ENCODE assay signal across 8 cellular contexts in the genomic region with DNA sequence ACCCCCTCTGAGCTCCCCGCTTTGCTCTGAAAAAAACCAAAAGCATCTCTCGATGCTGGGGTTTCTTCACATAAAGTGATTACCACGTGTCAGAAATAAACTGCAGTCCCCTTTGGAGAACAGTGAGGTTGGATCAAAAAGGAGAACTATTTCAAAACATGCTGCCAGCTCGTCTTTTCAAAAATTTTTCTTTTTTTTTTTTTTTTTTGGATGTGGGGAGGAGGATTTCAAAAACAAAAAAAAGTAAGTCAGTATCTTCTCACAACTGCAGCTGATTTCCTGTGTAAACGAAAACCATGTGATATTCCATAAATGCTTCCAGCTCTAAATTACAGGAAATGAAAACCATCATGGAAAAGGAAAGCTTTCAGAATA.
DNase-seq lines count a peak whose midpoint lies in the region; ATAC-seq and TF ChIP-seq lines count a peak whose summit lies in the region.

No MANE protein-coding gene starts in this region.

- H3K4me3 ChIP-seq in mesenchymal stem cell (ENCODE audit: insufficient read depth in 1 of 2, low read depth in 1 of 2, low read length in 2 of 2) (peak overlapping the region; percentile 66 to 72), upper lobe of right lung (peak overlapping the region; percentile 83)

- peak overlapping the region; percentile 83 for H4K8ac ChIP-seq in mesenchymal stem cell (ENCODE audit: low read length)

- H2AK5ac ChIP-seq in mesenchymal stem cell (ENCODE audit: low read length, severe bottlenecking): no peak overlapping the region

- H3K4me1 ChIP-seq in mesenchymal stem cell (ENCODE audit: control insufficient read depth, insufficient read depth, low read depth, low read length) (peaks cover 14% of the 10 kb centered on the region), upper lobe of right lung (peaks cover 14% of the 10 kb centered on the region)

- peak; percentile 7 for DNase-seq in CD1c-positive myeloid dendritic cell (ENCODE audit: extremely low spot score)
- DNase-seq in MV-4-11 (lab: John Stamatoyannopoulos, UW): peak; percentile 62
- peak; percentile 80 for DNase-seq in dedifferentiated amniotic fluid mesenchymal stem cell (ENCODE audit: extremely low spot score)
- peak; percentile 62 for DNase-seq in mesenchymal stem cell
- DNase-seq in upper lobe of right lung: no peak
- no peak for DNase-seq in erythroblast (lab: John Stamatoyannopoulos, UW)
- no peak for DNase-seq in effector CD4-positive, alpha-beta T cell

- H2AFZ ChIP-seq in mesenchymal stem cell (ENCODE audit: low read depth, low read length): peak overlapping the region; percentile 83

- TF ChIP-seq CTCF in upper lobe of right lung (IDR thresholded peaks at IDR 0.05): no peak

- no peak overlapping the region for H3K23ac ChIP-seq in mesenchymal stem cell (ENCODE audit: low read length in 2 of 2)

- no peak for TF ChIP-seq POLR2A in GM18505 (IDR thresholded peaks at IDR 0.05; ENCODE audit: borderline replicate concordance, extremely low read depth, insufficient read depth, insufficient read length)
- no peak for TF ChIP-seq POLR2A in erythroblast (IDR thresholded peaks at IDR 0.05; ENCODE audit: low read length)

- intact Hi-C loops in upper lobe of right lung (cut with DNase I): loop anchor here (10.0 kb wide), 1 partner anchor 250 kb away; a partner anchor contains a TSS

- ATAC-seq in upper lobe of right lung (no peak), GM18505 (IDR thresholded peaks at IDR 0.05; ENCODE audit: unreplicated experiment) (no peak)

- peak overlapping the region; percentile 92 for H4K91ac ChIP-seq in mesenchymal stem cell (ENCODE audit: low read length)

- no peak overlapping the region for H3K14ac ChIP-seq in mesenchymal stem cell (ENCODE audit: low read length in 2 of 2)

- WGBS in mesenchymal stem cell: 0% methylated on average over 3 of the region's 5 CpGs

- H3K4me2 ChIP-seq in mesenchymal stem cell (ENCODE audit: low read length, poor library complexity, severe bottlenecking): peak overlapping the region; percentile 72

- H3K18ac ChIP-seq in mesenchymal stem cell (ENCODE audit: low read depth in 1 of 2, low read length in 2 of 2): peak overlapping the region; percentile 96 to 98

- H3K9me3 ChIP-seq in mesenchymal stem cell (ENCODE audit: control insufficient read depth, low read length) (no peaks in the 10 kb centered on the region), upper lobe of right lung (no peaks in the 10 kb centered on the region)

- peak overlapping the region in 1 of 2 experiments; percentile 86 for H2BK12ac ChIP-seq in mesenchymal stem cell (ENCODE audit: low read length in 2 of 2)

- H3K36me3 ChIP-seq in mesenchymal stem cell (ENCODE audit: control insufficient read depth in 1 of 2, insufficient read depth in 2 of 2, low read depth in 1 of 2, low read length in 2 of 2) (no peaks in the 10 kb centered on the region), upper lobe of right lung (no peaks in the 10 kb centered on the region)

- peak overlapping the region; percentile 91 for H3K9ac ChIP-seq in mesenchymal stem cell (ENCODE audit: low read length)

- peak overlapping the region; percentile 66 for H2BK15ac ChIP-seq in mesenchymal stem cell (ENCODE audit: low read depth, poor library complexity, severe bottlenecking)

- H2BK120ac ChIP-seq in mesenchymal stem cell (ENCODE audit: low read depth, low read length): peak overlapping the region; percentile 59

- no peak overlapping the region for H2BK5ac ChIP-seq in mesenchymal stem cell (ENCODE audit: low read depth, low read length, poor library complexity, severe bottlenecking)

- H3K79me1 ChIP-seq in mesenchymal stem cell (replicated peaks; ENCODE audit: low read length, poor library complexity, severe bottlenecking): no peaks in the 10 kb centered on the region

- no peaks in the 10 kb centered on the region for H3K27me3 ChIP-seq in mesenchymal stem cell (ENCODE audit: control insufficient read depth in 1 of 2, insufficient read depth in 1 of 2, low read length in 2 of 2)
- H3K27me3 ChIP-seq in upper lobe of right lung: no peaks in the 10 kb centered on the region

- H3K27ac ChIP-seq in mesenchymal stem cell (ENCODE audit: low read length, poor library complexity, severe bottlenecking): no peak overlapping the region
- peak overlapping the region; percentile 97 for H3K27ac ChIP-seq in upper lobe of right lung

- H3K4ac ChIP-seq in mesenchymal stem cell (ENCODE audit: low read depth in 1 of 2, low read length in 2 of 2): no peak overlapping the region

Comparison
In these comparisons a context has a peak if more than half of its experiments do, and no peak if none do; other contexts are left out.
1. DNase-seq: peak in CD1c-positive myeloid dendritic cell (single experiment), MV-4-11 (single experiment), dedifferentiated amniotic fluid mesenchymal stem cell (single experiment) and mesenchymal stem cell (single experiment); none in upper lobe of right lung (single experiment), erythroblast (0 of 2) and effector CD4-positive, alpha-beta T cell (single experiment).